In the genomic region with DNA sequence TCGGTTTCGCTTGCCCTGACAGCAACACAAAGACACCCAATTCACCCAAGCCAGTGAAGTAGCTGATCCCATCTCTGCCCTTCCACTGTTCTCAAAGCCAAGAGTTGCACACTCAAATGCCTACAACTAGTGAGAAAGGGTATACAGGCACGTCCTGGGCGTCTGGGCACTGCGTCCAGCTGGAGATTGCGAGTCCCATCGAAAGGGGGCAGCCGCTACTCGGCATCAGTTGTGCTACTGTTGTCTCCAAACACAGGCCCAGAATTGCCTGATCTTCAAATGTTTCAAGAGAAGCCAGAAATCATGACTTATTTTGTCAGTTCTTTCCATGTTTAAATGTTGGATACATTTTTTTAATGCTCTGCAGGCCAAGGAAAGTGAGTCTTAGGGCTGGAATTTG, we compare ENCODE assay signal across 22 cellular contexts.
"Had no signal": no experiment of that assay in that cellular context is flagged by ENCODE, and none has a peak within 500 bp of the region (broad histone marks: within the 10 kb centered on the region; RNA-seq: fewer than 3 reads in every experiment).

No MANE protein-coding gene starts in this region.

- DNase-seq: activated CD4-positive, alpha-beta T cell treated with anti-CD3 and anti-CD28 coated beads for 36 hours; activated CD4-positive, CD25-positive, alpha-beta regulatory T cell; activated CD8-positive, alpha-beta memory T cell treated with anti-CD3 and anti-CD28 coated beads, Interleukin-2, amount 10 ng/mL, durations not matched to agents 7 days and 5 days; activated CD8-positive, alpha-beta T cell treated with anti-CD3 and anti-CD28 coated beads, Interleukin-2, amount 10 ng/mL, durations not matched to agents 7 days and 5 days; activated naive CD4-positive, alpha-beta T cell; activated T-cell treated with anti-CD3 and anti-CD28 coated beads, Interleukin-2, amount 50 U/mL, for 48 hours; endodermal cell; glutamatergic neuron; left lung; lower lobe of right lung; mesendoderm; mucosa of descending colon; nephron progenitor cell; right lobe of liver; stimulated activated CD4-positive, alpha-beta T cell treated with anti-CD3 and anti-CD28 coated beads, Interleukin-12 subunit alpha, Interleukin-12 subunit beta, amount 100 ng/mL, for 4 hours; stimulated activated CD4-positive, alpha-beta T cell treated with anti-CD3 and anti-CD28 coated beads, Interleukin-4, amount 100 ng/mL, for 1 hour; stimulated activated naive CD8-positive, alpha-beta T cell treated with anti-CD3 and anti-CD28 coated beads, Interleukin-15, Interleukin-2, amounts not matched to agents 100 U/mL and 50 U/mL, for 24 hours; testis; transverse colon had no signal

- H3K4me3 ChIP-seq: left lung, lower lobe of right lung, mucosa of descending colon, right lobe of liver, testis, transverse colon had no signal

- H3K9me3 ChIP-seq: left lung, lower lobe of right lung, mucosa of descending colon, neutrophil, testis, transverse colon had no signal

- H3K36me3 ChIP-seq: left lung, lower lobe of right lung, neutrophil, right lobe of liver, transverse colon had no signal

- H3K4me1 ChIP-seq: lower lobe of right lung, right lobe of liver, testis had no signal

- H3K27me3 ChIP-seq: right lobe of liver, testis, transverse colon had no signal

- H3K27ac ChIP-seq: left lung, lower lobe of right lung, neutrophil, right lobe of liver, testis, transverse colon had no signal

- ATAC-seq: activated CD4-positive, alpha-beta T cell treated with anti-CD3 and anti-CD28 coated beads for 36 hours; activated CD8-positive, alpha-beta memory T cell treated with anti-CD3 and anti-CD28 coated beads, Interleukin-2, amount 10 ng/mL, durations not matched to agents 7 days and 5 days; activated CD8-positive, alpha-beta T cell treated with anti-CD3 and anti-CD28 coated beads, Interleukin-2, amount 10 ng/mL, durations not matched to agents 7 days and 5 days; activated naive CD4-positive, alpha-beta T cell treated with anti-CD3 and anti-CD28 coated beads, Interleukin-2, amount 50 U/mL, for 72 hours; esophagus mucosa; left lung; lower lobe of right lung; mucosa of descending colon; right lobe of liver; stimulated activated naive CD8-positive, alpha-beta T cell treated with anti-CD3 and anti-CD28 coated beads, Interleukin-15, Interleukin-2, amounts not matched to agents 100 U/mL and 50 U/mL, for 24 hours had no signal
